ENCODE assay signal across 21 cellular contexts in genomic region chr21:44697811-44698734, GRCh38. TPM values are rescaled to one million over a fixed set of nuclear protein-coding genes. Genes with fewer than 3 reads are reported as not detected.
DNase-seq lines count a peak whose midpoint lies in the region; ATAC-seq and TF ChIP-seq lines count a peak whose summit lies in the region.
"Had no signal": no experiment of that assay in that cellular context is flagged by ENCODE, and none has a peak within 500 bp of the region (broad histone marks: within the 10 kb centered on the region; RNA-seq: fewer than 3 reads in every experiment).

No MANE protein-coding gene starts in this region.

- peaks cover 12% of the 10 kb centered on the region for H3K9me3 Mint-ChIP-seq in chondrocyte (ENCODE audit: low read depth)

- H3K4me3 ChIP-seq in mesodermal cell (ENCODE audit: extremely low read depth, insufficient read depth, low read length, poor library complexity, severe bottlenecking), result no peak overlapping the region
- H3K4me3 ChIP-seq: psoas muscle, thoracic aorta had no signal

- DNase-seq in Right ventricle myocardium inferior (ENCODE audit: missing footprints) (peak; percentile 56), cardiac septum (ENCODE audit: low spot score) (no peak), chondrocyte (ENCODE audit: low spot score) (peak; percentile 91), GF-D8 (lab: John Stamatoyannopoulos, UW) (no peak)
- DNase-seq: activated T-cell treated with anti-CD3 and anti-CD28 coated beads, Interleukin-2, amount 50 U/mL, for 1 hour; cortex of kidney; erythroblast; naive B cell; NCI-H2107; NCI-H82; psoas muscle had no signal

- peaks cover 17% of the 10 kb centered on the region for H3K4me1 Mint-ChIP-seq in chondrocyte (ENCODE audit: low read depth)

- no peak for TF ChIP-seq CTCF in chondrocyte (IDR thresholded peaks at IDR 0.05)

- intact Hi-C loops in Right ventricle myocardium inferior (cut with DNase I), result no loop called here
- intact Hi-C loops in cardiac septum (cut with DNase I), result no loop called here

- H3K4me3 Mint-ChIP-seq in chondrocyte (ENCODE audit: unreplicated experiment), result no peak overlapping the region
- H3K4me3 Mint-ChIP-seq: naive B cell; T-helper 1 cell treated with Interleukin-12 subunit alpha and Interleukin-12 subunit beta and Interleukin-4 antibody, amounts not matched to agents 30 μg/mL and 1 μg/mL, for 36 hours had no signal

- no peak overlapping the region for H3K27ac Mint-ChIP-seq in chondrocyte (ENCODE audit: unreplicated experiment)
- H3K27ac Mint-ChIP-seq: T-helper 1 cell treated with Interleukin-12 subunit alpha and Interleukin-12 subunit beta and Interleukin-4 antibody, amounts not matched to agents 30 μg/mL and 1 μg/mL, for 36 hours had no signal

- peak overlapping the region; percentile 23 for H3K27ac ChIP-seq in mesodermal cell (ENCODE audit: low read depth, low read length, severe bottlenecking)
- H3K27ac ChIP-seq: psoas muscle, thoracic aorta had no signal

- H3K4me1 ChIP-seq in mesodermal cell (ENCODE audit: control insufficient read depth, insufficient read depth, low read length, poor library complexity, severe bottlenecking), result peaks cover 18% of the 10 kb centered on the region
- H3K4me1 ChIP-seq: psoas muscle had no signal

- H3K36me3 Mint-ChIP-seq in chondrocyte (ENCODE audit: low read depth), result peaks cover 2% of the 10 kb centered on the region

- ATAC-seq in Right ventricle myocardium inferior (no peak), GM19351 (IDR thresholded peaks at IDR 0.05; ENCODE audit: unreplicated experiment) (no peak), HG03039 (IDR thresholded peaks at IDR 0.05; ENCODE audit: unreplicated experiment) (no peak), HG02610 (IDR thresholded peaks at IDR 0.05; ENCODE audit: unreplicated experiment) (no peak)
- ATAC-seq: activated CD4-positive, CD25-positive, alpha-beta regulatory T cell treated with anti-CD3 and anti-CD28 coated beads, Interleukin-2, amount 50 U/mL, for 24 hours; psoas muscle had no signal

- peaks cover 8% of the 10 kb centered on the region for H3K9me3 ChIP-seq in mesodermal cell (ENCODE audit: control insufficient read depth, low read length)

- 49 to 54% methylated on average over 25 to 31 of the region's 35 CpGs for WGBS in mesodermal cell (ENCODE audit: insufficient coverage in 2 of 2), 2 experiments

- peaks cover 64% of the 10 kb centered on the region for H3K27me3 Mint-ChIP-seq in chondrocyte (ENCODE audit: low read depth)

- no peaks in the 10 kb centered on the region for H3K36me3 ChIP-seq in mesodermal cell (ENCODE audit: control insufficient read depth, insufficient read depth, low read length)
- H3K36me3 ChIP-seq: thoracic aorta had no signal

RNA-seq across cellular contexts. Expression of gene KRTAP10-12, which starts 1.1 kb away (rescaled TPM):
- total RNA-seq in Right ventricle myocardium inferior (not detected), cardiac septum (not detected), chondrocyte (not detected in 3 replicates)
- not detected for polyA plus RNA-seq in mesodermal cell (2013, experiment 1 of 2)
- not detected for polyA plus RNA-seq in mesodermal cell (2013, experiment 2 of 2)
- total RNA-seq: CD8-positive, alpha-beta memory T cell; psoas muscle; thoracic aorta had no signal
- polyA plus RNA-seq: AG04450; CD8-positive, alpha-beta memory T cell; keratinocyte; psoas muscle had no signal

RNA-seq across cellular contexts. Expression of gene TSPEAR, which starts 13.3 kb away (rescaled TPM):
- total RNA-seq in Right ventricle myocardium inferior (0.65 TPM), cardiac septum (not detected), chondrocyte (0.15 to 0.38 TPM in 2 of 3 replicates, not detected in the other)
- not detected for polyA plus RNA-seq in mesodermal cell (2013, experiment 1 of 2)
- polyA plus RNA-seq in mesodermal cell (2013, experiment 2 of 2), result not detected
- total RNA-seq: CD8-positive, alpha-beta memory T cell; psoas muscle; thoracic aorta had no signal
- polyA plus RNA-seq: AG04450, psoas muscle had no signal

RNA-seq across cellular contexts. Expression of gene KRTAP12-1, which starts 16.1 kb away (rescaled TPM):
- not detected for total RNA-seq in Right ventricle myocardium inferior
- total RNA-seq in cardiac septum, result not detected
- total RNA-seq in chondrocyte, result not detected in 3 replicates
- not detected for polyA plus RNA-seq in mesodermal cell (2013, experiment 1 of 2)
- polyA plus RNA-seq in mesodermal cell (2013, experiment 2 of 2), result not detected
- total RNA-seq: CD8-positive, alpha-beta memory T cell; psoas muscle; thoracic aorta had no signal
- polyA plus RNA-seq: AG04450; CD8-positive, alpha-beta memory T cell; keratinocyte; psoas muscle had no signal

RNA-seq across cellular contexts. Expression of gene KRTAP12-2, which starts 31.3 kb away (rescaled TPM):
- total RNA-seq in Right ventricle myocardium inferior (not detected), cardiac septum (not detected), chondrocyte (not detected in 3 replicates)
- polyA plus RNA-seq in mesodermal cell (2013, experiment 1 of 2), result not detected
- polyA plus RNA-seq in mesodermal cell (2013, experiment 2 of 2), result not detected
- total RNA-seq: CD8-positive, alpha-beta memory T cell; psoas muscle; thoracic aorta had no signal
- polyA plus RNA-seq: AG04450; CD8-positive, alpha-beta memory T cell; keratinocyte; psoas muscle had no signal

RNA-seq across cellular contexts. Expression of gene KRTAP12-3, which starts 40.3 kb away (rescaled TPM):
- total RNA-seq in Right ventricle myocardium inferior (not detected), cardiac septum (not detected), chondrocyte (not detected in 3 replicates)
- polyA plus RNA-seq in mesodermal cell (2013, experiment 1 of 2), result not detected
- not detected for polyA plus RNA-seq in mesodermal cell (2013, experiment 2 of 2)
- total RNA-seq: CD8-positive, alpha-beta memory T cell; psoas muscle; thoracic aorta had no signal
- polyA plus RNA-seq: AG04450; CD8-positive, alpha-beta memory T cell; keratinocyte; psoas muscle had no signal

Comparison
In these comparisons a context has a peak if more than half of its experiments do, and no peak if none do; other contexts are left out.
1. DNase-seq: peak in Right ventricle myocardium inferior (single experiment) and chondrocyte (single experiment); none in cardiac septum (single experiment) and GF-D8 (single experiment).